ENCODE assay signal across 1 cellular context in the genomic region with DNA sequence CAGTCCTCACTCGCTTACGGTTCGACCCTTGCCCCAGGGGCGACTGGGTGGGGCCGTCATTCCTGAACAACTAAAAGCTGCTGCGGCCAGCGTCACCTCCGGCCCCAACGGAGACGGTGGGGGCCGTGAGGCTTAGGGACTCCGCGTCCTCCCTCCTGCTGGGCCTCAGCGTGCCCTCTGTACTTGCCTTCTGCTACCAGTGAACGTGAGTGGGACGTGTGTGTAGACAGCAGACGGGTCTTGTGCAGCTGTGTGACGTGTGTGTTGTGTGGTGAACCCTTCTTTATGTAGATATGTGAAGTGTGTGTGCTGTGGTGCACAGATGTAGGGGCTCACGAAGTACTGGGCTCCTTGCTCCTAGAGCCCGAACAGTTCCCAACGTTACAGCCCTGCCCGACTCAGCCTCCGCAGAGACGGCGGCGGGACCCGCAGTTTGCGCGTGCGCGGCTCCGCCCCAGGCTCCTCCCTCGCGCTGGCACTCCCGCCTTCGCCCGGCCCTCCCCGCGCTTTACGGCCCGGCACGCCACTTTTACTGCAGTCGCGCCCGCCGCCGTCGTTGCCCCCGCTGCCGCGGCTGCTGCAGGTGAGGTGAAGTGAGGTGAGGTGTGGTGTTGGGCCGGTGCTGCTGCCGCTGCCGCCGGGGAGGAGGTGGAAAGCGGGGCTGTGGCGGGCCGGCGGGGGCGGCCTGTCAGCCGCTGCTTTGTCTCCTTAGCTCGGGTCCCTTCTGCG.
TF ChIP-seq lines count a peak whose summit lies in the region.

A gene (plus strand): TSS at position 535 of the 729 bp plus-strand sequence. CDS start 235 bp downstream, outside the sequence.

TF ChIP-seq in GM12878, 131 proteins besides CTCF, POLR2A, EP300 and RAD21 (continued from another document):
- TF ChIP-seq YY1 (IDR thresholded peaks at IDR 0.05; ENCODE audit: low read depth, low read length) (0 out of 2 replicates have a peak, but pooled peaks have one; percentile 5), RB1 (IDR thresholded peaks at IDR 0.05; ENCODE audit: borderline replicate concordance) (peak; percentile 76; the same call in 1 of the 2 replicates), BCL11A (IDR thresholded peaks at IDR 0.05; ENCODE audit: low read depth, low read length) (no peak), SUZ12 (IDR thresholded peaks at IDR 0.05; ENCODE audit: unreplicated experiment) (no peak)
